ENCODE assay signal across 1 cellular context in genomic region chr17:44899074-44899782, GRCh38.
TF ChIP-seq lines count a peak whose summit lies in the region.

EFTUD2 (minus strand) TSS chr17:44899445; CDS start chr17:44894521, 4,924 bp downstream.

TF ChIP-seq in K562, 482 proteins besides CTCF, POLR2A, EP300 and RAD21 (continued from another document and continues in another):
- TF ChIP-seq ZBTB43 (CRISPR knock-in tag; IDR thresholded peaks at IDR 0.05) (no peak), ZNF655 (CRISPR knock-in tag; IDR thresholded peaks at IDR 0.05) (no peak), ILK (tag; IDR thresholded peaks at IDR 0.05; ENCODE audit: borderline replicate concordance, low read depth) (no peak), IRF1 (CRISPR knock-in tag; IDR thresholded peaks at IDR 0.05; ENCODE audit: borderline replicate concordance) (no peak), ZNF408 (CRISPR knock-in tag; IDR thresholded peaks at IDR 0.05; ENCODE audit: low read depth) (no peak), PCBP1 (IDR thresholded peaks at IDR 0.05; ENCODE audit: low read depth, low read length, poor library complexity, severe bottlenecking) (peak; percentile 12), MLLT1 (IDR thresholded peaks at IDR 0.05) (peak; percentile 44 to 65; a peak in 2 of 4 replicates), CBFB (CRISPR knock-in tag; IDR thresholded peaks at IDR 0.05) (no peak), ARID4B (CRISPR knock-in tag; IDR thresholded peaks at IDR 0.05) (peak; percentile 99), ZNF224 (CRISPR knock-in tag; IDR thresholded peaks at IDR 0.05) (no peak), DACH1 (IDR thresholded peaks at IDR 0.05; ENCODE audit: partially characterized antibody) (peak; percentile 99), XRCC4 (IDR thresholded peaks at IDR 0.05; ENCODE audit: extremely low read depth, insufficient read depth, insufficient read length) (no peak), TCF3 (CRISPR knock-in tag; IDR thresholded peaks at IDR 0.05) (peak; percentile 25; the same call in 1 of the 2 replicates), ZNF785 (CRISPR knock-in tag; IDR thresholded peaks at IDR 0.05) (no peak), HDAC1 (IDR thresholded peaks at IDR 0.05) (peak in 1 of 2 experiments; percentile 97; a peak in 2 of 4 replicates), NFE2L1 (tag; IDR thresholded peaks at IDR 0.05; ENCODE audit: borderline replicate concordance, low read depth) (no peak), ZNF518B (CRISPR knock-in tag; IDR thresholded peaks at IDR 0.05) (no peak), KHSRP (IDR thresholded peaks at IDR 0.05) (peak; percentile 41; the same call in 1 of the 2 replicates), NCOA2 (IDR thresholded peaks at IDR 0.05; ENCODE audit: partially characterized antibody in 2 of 2) (peak in 1 of 2 experiments; percentile 99), IFI16 (CRISPR knock-in tag; IDR thresholded peaks at IDR 0.05) (no peak), RUNX1 (IDR thresholded peaks at IDR 0.05; ENCODE audit: low read depth) (no peak; the same call in 1 of the 2 replicates), OTX1 (CRISPR knock-in tag; IDR thresholded peaks at IDR 0.05) (no peak; the same call in 1 of the 2 replicates), PML (IDR thresholded peaks at IDR 0.05; ENCODE audit: low read length) (peak; percentile 56), TAF1 (IDR thresholded peaks at IDR 0.05; ENCODE audit: control insufficient read depth, extremely low read depth, insufficient read depth, low read length, severe bottlenecking) (peak; percentile 76), TAF15 (IDR thresholded peaks at IDR 0.05; ENCODE audit: low read depth, low read length) (0 out of 2 replicates have a peak, but pooled peaks have one; percentile 80), DIDO1 (tag; IDR thresholded peaks at IDR 0.05; ENCODE audit: low read depth) (peak; percentile 94)
- TF ChIP-seq, protein P1, sequence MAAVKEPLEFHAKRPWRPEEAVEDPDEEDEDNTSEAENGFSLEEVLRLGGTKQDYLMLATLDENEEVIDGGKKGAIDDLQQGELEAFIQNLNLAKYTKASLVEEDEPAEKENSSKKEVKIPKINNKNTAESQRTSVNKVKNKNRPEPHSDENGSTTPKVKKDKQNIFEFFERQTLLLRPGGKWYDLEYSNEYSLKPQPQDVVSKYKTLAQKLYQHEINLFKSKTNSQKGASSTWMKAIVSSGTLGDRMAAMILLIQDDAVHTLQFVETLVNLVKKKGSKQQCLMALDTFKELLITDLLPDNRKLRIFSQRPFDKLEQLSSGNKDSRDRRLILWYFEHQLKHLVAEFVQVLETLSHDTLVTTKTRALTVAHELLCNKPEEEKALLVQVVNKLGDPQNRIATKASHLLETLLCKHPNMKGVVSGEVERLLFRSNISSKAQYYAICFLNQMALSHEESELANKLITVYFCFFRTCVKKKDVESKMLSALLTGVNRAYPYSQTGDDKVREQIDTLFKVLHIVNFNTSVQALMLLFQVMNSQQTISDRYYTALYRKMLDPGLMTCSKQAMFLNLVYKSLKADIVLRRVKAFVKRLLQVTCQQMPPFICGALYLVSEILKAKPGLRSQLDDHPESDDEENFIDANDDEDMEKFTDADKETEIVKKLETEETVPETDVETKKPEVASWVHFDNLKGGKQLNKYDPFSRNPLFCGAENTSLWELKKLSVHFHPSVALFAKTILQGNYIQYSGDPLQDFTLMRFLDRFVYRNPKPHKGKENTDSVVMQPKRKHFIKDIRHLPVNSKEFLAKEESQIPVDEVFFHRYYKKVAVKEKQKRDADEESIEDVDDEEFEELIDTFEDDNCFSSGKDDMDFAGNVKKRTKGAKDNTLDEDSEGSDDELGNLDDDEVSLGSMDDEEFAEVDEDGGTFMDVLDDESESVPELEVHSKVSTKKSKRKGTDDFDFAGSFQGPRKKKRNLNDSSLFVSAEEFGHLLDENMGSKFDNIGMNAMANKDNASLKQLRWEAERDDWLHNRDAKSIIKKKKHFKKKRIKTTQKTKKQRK (IDR thresholded peaks at IDR 0.05; ENCODE audit: borderline replicate concordance, low read depth, low read length): no peak
- TF ChIP-seq, protein P2, sequence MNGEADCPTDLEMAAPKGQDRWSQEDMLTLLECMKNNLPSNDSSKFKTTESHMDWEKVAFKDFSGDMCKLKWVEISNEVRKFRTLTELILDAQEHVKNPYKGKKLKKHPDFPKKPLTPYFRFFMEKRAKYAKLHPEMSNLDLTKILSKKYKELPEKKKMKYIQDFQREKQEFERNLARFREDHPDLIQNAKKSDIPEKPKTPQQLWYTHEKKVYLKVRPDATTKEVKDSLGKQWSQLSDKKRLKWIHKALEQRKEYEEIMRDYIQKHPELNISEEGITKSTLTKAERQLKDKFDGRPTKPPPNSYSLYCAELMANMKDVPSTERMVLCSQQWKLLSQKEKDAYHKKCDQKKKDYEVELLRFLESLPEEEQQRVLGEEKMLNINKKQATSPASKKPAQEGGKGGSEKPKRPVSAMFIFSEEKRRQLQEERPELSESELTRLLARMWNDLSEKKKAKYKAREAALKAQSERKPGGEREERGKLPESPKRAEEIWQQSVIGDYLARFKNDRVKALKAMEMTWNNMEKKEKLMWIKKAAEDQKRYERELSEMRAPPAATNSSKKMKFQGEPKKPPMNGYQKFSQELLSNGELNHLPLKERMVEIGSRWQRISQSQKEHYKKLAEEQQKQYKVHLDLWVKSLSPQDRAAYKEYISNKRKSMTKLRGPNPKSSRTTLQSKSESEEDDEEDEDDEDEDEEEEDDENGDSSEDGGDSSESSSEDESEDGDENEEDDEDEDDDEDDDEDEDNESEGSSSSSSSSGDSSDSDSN (IDR thresholded peaks at IDR 0.05; ENCODE audit: borderline replicate concordance in 1 of 2, low read depth in 2 of 2, low read length in 2 of 2): peak in 1 of 2 experiments; percentile 53; a peak in 1 of 4 replicates
- TF ChIP-seq, protein P3, sequence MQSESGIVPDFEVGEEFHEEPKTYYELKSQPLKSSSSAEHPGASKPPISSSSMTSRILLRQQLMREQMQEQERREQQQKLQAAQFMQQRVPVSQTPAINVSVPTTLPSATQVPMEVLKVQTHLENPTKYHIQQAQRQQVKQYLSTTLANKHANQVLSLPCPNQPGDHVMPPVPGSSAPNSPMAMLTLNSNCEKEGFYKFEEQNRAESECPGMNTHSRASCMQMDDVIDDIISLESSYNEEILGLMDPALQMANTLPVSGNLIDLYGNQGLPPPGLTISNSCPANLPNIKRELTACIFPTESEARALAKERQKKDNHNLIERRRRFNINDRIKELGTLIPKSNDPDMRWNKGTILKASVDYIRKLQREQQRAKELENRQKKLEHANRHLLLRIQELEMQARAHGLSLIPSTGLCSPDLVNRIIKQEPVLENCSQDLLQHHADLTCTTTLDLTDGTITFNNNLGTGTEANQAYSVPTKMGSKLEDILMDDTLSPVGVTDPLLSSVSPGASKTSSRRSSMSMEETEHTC (IDR thresholded peaks at IDR 0.05): peak; percentile 67; the same call in 1 of the 2 replicates
- TF ChIP-seq, protein P4, sequence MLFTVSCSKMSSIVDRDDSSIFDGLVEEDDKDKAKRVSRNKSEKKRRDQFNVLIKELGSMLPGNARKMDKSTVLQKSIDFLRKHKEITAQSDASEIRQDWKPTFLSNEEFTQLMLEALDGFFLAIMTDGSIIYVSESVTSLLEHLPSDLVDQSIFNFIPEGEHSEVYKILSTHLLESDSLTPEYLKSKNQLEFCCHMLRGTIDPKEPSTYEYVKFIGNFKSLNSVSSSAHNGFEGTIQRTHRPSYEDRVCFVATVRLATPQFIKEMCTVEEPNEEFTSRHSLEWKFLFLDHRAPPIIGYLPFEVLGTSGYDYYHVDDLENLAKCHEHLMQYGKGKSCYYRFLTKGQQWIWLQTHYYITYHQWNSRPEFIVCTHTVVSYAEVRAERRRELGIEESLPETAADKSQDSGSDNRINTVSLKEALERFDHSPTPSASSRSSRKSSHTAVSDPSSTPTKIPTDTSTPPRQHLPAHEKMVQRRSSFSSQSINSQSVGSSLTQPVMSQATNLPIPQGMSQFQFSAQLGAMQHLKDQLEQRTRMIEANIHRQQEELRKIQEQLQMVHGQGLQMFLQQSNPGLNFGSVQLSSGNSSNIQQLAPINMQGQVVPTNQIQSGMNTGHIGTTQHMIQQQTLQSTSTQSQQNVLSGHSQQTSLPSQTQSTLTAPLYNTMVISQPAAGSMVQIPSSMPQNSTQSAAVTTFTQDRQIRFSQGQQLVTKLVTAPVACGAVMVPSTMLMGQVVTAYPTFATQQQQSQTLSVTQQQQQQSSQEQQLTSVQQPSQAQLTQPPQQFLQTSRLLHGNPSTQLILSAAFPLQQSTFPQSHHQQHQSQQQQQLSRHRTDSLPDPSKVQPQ (CRISPR knock-in tag; IDR thresholded peaks at IDR 0.05; ENCODE audit: borderline replicate concordance): no peak
